9 cellular contexts compared by ENCODE assay signal in genomic region chr22:37601540-37602442, GRCh38. TPM values are rescaled to one million over a fixed set of nuclear protein-coding genes. Genes with fewer than 3 reads are reported as not detected.
DNase-seq lines count a peak whose midpoint lies in the region; ATAC-seq, FAIRE-seq and TF ChIP-seq lines count a peak whose summit lies in the region.
"Had no signal": no experiment of that assay in that cellular context is flagged by ENCODE, and none has a peak within 500 bp of the region (broad histone marks: within the 10 kb centered on the region; RNA-seq: fewer than 3 reads in every experiment).

No MANE protein-coding gene starts in this region.

- TF ChIP-seq CTCF in A549 (IDR thresholded peaks at IDR 0.05) (no peak), RWPE2 (IDR thresholded peaks at IDR 0.05; ENCODE audit: poor library complexity, severe bottlenecking) (no peak)

- H3K9me3 ChIP-seq in A549, result no peaks in the 10 kb centered on the region
- no peaks in the 10 kb centered on the region for H3K9me3 ChIP-seq in HUES64 (ENCODE audit: insufficient read depth, low read depth, low read length)
- H3K9me3 ChIP-seq in RWPE2 (ENCODE audit: severe bottlenecking), result no peaks in the 10 kb centered on the region
- no peaks in the 10 kb centered on the region for H3K9me3 ChIP-seq in iPS DF 6.9 (ENCODE audit: control insufficient read depth, insufficient read depth, low read length)

- DNase-seq in A549 (ENCODE audit: low read depth in 1 of 2, low spot score in 1 of 2) (peak in 1 of 2 experiments; percentile 30), RWPE2 (ENCODE audit: low spot score) (no peak), iPS DF 6.9 (ENCODE audit: low read depth, low spot score) (peak; percentile 82)
- DNase-seq in activated CD8-positive, alpha-beta memory T cell treated with anti-CD3 and anti-CD28 coated beads, Interleukin-2, amount 50 U/mL, for 4 hours, result no peak
- DNase-seq in activated CD4-positive, alpha-beta T cell treated with anti-CD3 and anti-CD28 coated beads, Interleukin-2, amount 50 U/mL, for 1 hour, result no peak

- H3K36me3 ChIP-seq in HUES64 (ENCODE audit: insufficient read depth, low read length), result no peaks in the 10 kb centered on the region
- no peaks in the 10 kb centered on the region for H3K36me3 ChIP-seq in RWPE2 (ENCODE audit: low read depth)
- no peaks in the 10 kb centered on the region for H3K36me3 ChIP-seq in iPS DF 6.9 (ENCODE audit: control insufficient read depth, insufficient read depth, low read length)

- no peak for FAIRE-seq in A549 (lab: Jason Lieb, UNC)

- no peak for TF ChIP-seq EP300 in A549 (IDR thresholded peaks at IDR 0.05)

- H3K9ac ChIP-seq in HUES64 (ENCODE audit: low read depth, low read length), result peak overlapping the region; percentile 7; the same call in 1 of the 2 replicates

- no peaks in the 10 kb centered on the region for H3K27me3 ChIP-seq in HUES64 (ENCODE audit: insufficient read depth, low read length)
- no peaks in the 10 kb centered on the region for H3K27me3 ChIP-seq in RWPE2 (ENCODE audit: insufficient read depth, poor library complexity, severe bottlenecking)
- no peaks in the 10 kb centered on the region for H3K27me3 ChIP-seq in iPS DF 6.9 (ENCODE audit: control insufficient read depth, insufficient read depth, low read length)

- TF ChIP-seq RAD21 in A549 (conservative IDR thresholded peaks at IDR 0.05 in 1 of 2, IDR thresholded peaks at IDR 0.05 in 1 of 2), result no peak

- CTCF ChIA-PET in A549 (lab: Yijun Ruan, JAX), result interaction anchor here (0.9 to 4.0 kb wide), 6 partner anchors 9 to 284 kb away, joined by 3 to 22 read pairs (median 4); no protein-coding TSS in a partner anchor

- H3K4me1 ChIP-seq in A549 (peaks cover 14% of the 10 kb centered on the region), HUES64 (ENCODE audit: insufficient read depth, low read length) (peaks cover 10% of the 10 kb centered on the region), RWPE2 (ENCODE audit: insufficient read depth, poor library complexity, severe bottlenecking) (peaks cover 8% of the 10 kb centered on the region), iPS DF 6.9 (ENCODE audit: control insufficient read depth, insufficient read depth, low read length) (no peaks in the 10 kb centered on the region)

- 57% methylated on average over 14 of the region's 14 CpGs for WGBS in A549 (ENCODE audit: missing lambda C conversion rate)
- WGBS in HUES64, result 63% methylated on average over 13 of the region's 14 CpGs
- WGBS in iPS DF 6.9 (ENCODE audit: insufficient coverage, insufficient read length), result no CpG with 5 or more reads among the region's 14 CpGs

- H3K4me2 ChIP-seq in A549, result no peak overlapping the region

- POLR2A ChIA-PET in A549 (lab: Yijun Ruan, JAX), result no interaction called here

- H3K4me3 ChIP-seq in A549, result no peak overlapping the region
- H3K4me3 ChIP-seq in HUES64 (ENCODE audit: low read length), result peak overlapping the region; percentile 22
- H3K4me3 ChIP-seq in RWPE2 (ENCODE audit: severe bottlenecking), result no peak overlapping the region
- H3K4me3 ChIP-seq in iPS DF 6.9 (ENCODE audit: low read length), result no peak overlapping the region
- H3K4me3 ChIP-seq: skin epidermis had no signal

- no peak for TF ChIP-seq POLR2A in A549 (IDR thresholded peaks at IDR 0.05; ENCODE audit: low read length)

- H3K27ac ChIP-seq in A549, result no peak overlapping the region
- peak overlapping the region; percentile 33; the same call in 1 of the 2 replicates for H3K27ac ChIP-seq in HUES64 (ENCODE audit: low read depth, low read length)
- no peak overlapping the region for H3K27ac ChIP-seq in RWPE2 (ENCODE audit: poor library complexity, severe bottlenecking)
- no peak overlapping the region for H3K27ac ChIP-seq in iPS DF 6.9 (ENCODE audit: low read length)

- peak; percentile 47 to 76; a peak in 3 of 6 replicates for ATAC-seq in A549
- peak; percentile 93 for ATAC-seq in RWPE2 (ENCODE audit: low read depth)
- ATAC-seq in GM21390 (IDR thresholded peaks at IDR 0.05; ENCODE audit: unreplicated experiment), result no peak
- ATAC-seq in GM21447 (IDR thresholded peaks at IDR 0.05; ENCODE audit: unreplicated experiment), result no peak

TF ChIP-seq in A549, 52 proteins besides CTCF, POLR2A, EP300 and RAD21:
- TF ChIP-seq REST (IDR thresholded peaks at IDR 0.05) (no peak), FOSB (CRISPR knock-in tag; IDR thresholded peaks at IDR 0.05) (no peak), EHF (CRISPR knock-in tag; IDR thresholded peaks at IDR 0.05) (no peak), HOXB13 (CRISPR knock-in tag; IDR thresholded peaks at IDR 0.05; ENCODE audit: low read depth) (no peak), KDM5A (IDR thresholded peaks at IDR 0.05) (no peak), HOXA7 (CRISPR knock-in tag; IDR thresholded peaks at IDR 0.05) (no peak), CBX2 (IDR thresholded peaks at IDR 0.05; ENCODE audit: borderline replicate concordance, low read depth) (no peak), ESRRA (IDR thresholded peaks at IDR 0.05; ENCODE audit: borderline replicate concordance, low read length) (no peak), SMC3 (IDR thresholded peaks at IDR 0.05) (no peak), POLR2AphosphoS2 (conservative IDR thresholded peaks at IDR 0.05; ENCODE audit: low read length) (no peak), RCOR1 (IDR thresholded peaks at IDR 0.05; ENCODE audit: low read depth, low read length) (no peak), FOXS1 (CRISPR knock-in tag; IDR thresholded peaks at IDR 0.05) (no peak)

RNA-seq across cellular contexts. Expression of gene GGA1, which starts 6.8 kb away (rescaled TPM):
- 20.5 and 22.0 TPM in 2 replicates for polyA plus RNA-seq in A549 (2011; rRNA removed)
- polyA plus RNA-seq in A549 (2012; cell fraction: cytosol; rRNA removed), result 25.4 and 29.6 TPM in 2 replicates
- 116 and 166 TPM in 2 replicates for polyA plus RNA-seq in A549 (2012; cell fraction: nucleus; rRNA removed)
- polyA plus RNA-seq in A549 (2017; fragmentation: RNase III; extraction: RNeasy Plus Mini Kit Qiagen cat#74134 plus additional on column Dnase treatment), result 23.5 to 28.4 TPM (median 26.1 TPM) in 3 replicates
- 18.1 and 19.4 TPM in 2 replicates for polyA minus RNA-seq in A549 (2011; rRNA and poly(A)+ RNA removed)
- polyA plus RNA-seq in HUES64 (2013, experiment 1 of 2), result 30.5 TPM
- 32.1 TPM for polyA plus RNA-seq in HUES64 (2013, experiment 2 of 2)

RNA-seq across cellular contexts. Expression of gene LGALS2, which starts 21.9 kb away (rescaled TPM):
- 1.1 and 2.0 TPM in 2 replicates for polyA plus RNA-seq in A549 (2011; rRNA removed)
- polyA plus RNA-seq in A549 (2012; cell fraction: cytosol; rRNA removed), result 0.22 and 0.39 TPM in 2 replicates
- polyA plus RNA-seq in A549 (2012; cell fraction: nucleus; rRNA removed), result 0.14 TPM in 1 of 2 replicates, not detected in the other
- polyA plus RNA-seq in A549 (2017; fragmentation: RNase III; extraction: RNeasy Plus Mini Kit Qiagen cat#74134 plus additional on column Dnase treatment), result 0.45 to 0.75 TPM (median 0.63 TPM) in 3 replicates
- polyA minus RNA-seq in A549 (2011; rRNA and poly(A)+ RNA removed), result not detected in 2 replicates
- not detected for polyA plus RNA-seq in HUES64 (2013, experiment 1 of 2)
- polyA plus RNA-seq in HUES64 (2013, experiment 2 of 2), result not detected

RNA-seq across cellular contexts. Expression of gene SH3BP1, which starts 37.7 kb away (rescaled TPM):
- 1.6 and 1.8 TPM in 2 replicates for polyA plus RNA-seq in A549 (2011; rRNA removed)
- 3.3 and 3.4 TPM in 2 replicates for polyA plus RNA-seq in A549 (2012; cell fraction: cytosol; rRNA removed)
- 8.7 and 9.6 TPM in 2 replicates for polyA plus RNA-seq in A549 (2012; cell fraction: nucleus; rRNA removed)
- 1.6 to 2.8 TPM (median 2.7 TPM) in 3 replicates for polyA plus RNA-seq in A549 (2017; fragmentation: RNase III; extraction: RNeasy Plus Mini Kit Qiagen cat#74134 plus additional on column Dnase treatment)
- polyA minus RNA-seq in A549 (2011; rRNA and poly(A)+ RNA removed), result 1.6 and 2.2 TPM in 2 replicates
- 21.7 TPM for polyA plus RNA-seq in HUES64 (2013, experiment 1 of 2)
- 30.1 TPM for polyA plus RNA-seq in HUES64 (2013, experiment 2 of 2)

RNA-seq across cellular contexts. Expression of gene CDC42EP1, which starts 41.5 kb away (rescaled TPM):
- 12.2 and 16.0 TPM in 2 replicates for polyA plus RNA-seq in A549 (2011; rRNA removed)
- 23.4 and 33.7 TPM in 2 replicates for polyA plus RNA-seq in A549 (2012; cell fraction: cytosol; rRNA removed)
- 21.3 and 29.9 TPM in 2 replicates for polyA plus RNA-seq in A549 (2012; cell fraction: nucleus; rRNA removed)
- polyA plus RNA-seq in A549 (2017; fragmentation: RNase III; extraction: RNeasy Plus Mini Kit Qiagen cat#74134 plus additional on column Dnase treatment), result 20.2 to 21.5 TPM (median 20.3 TPM) in 3 replicates
- 9.8 and 15.0 TPM in 2 replicates for polyA minus RNA-seq in A549 (2011; rRNA and poly(A)+ RNA removed)
- polyA plus RNA-seq in HUES64 (2013, experiment 1 of 2), result 10.7 TPM
- polyA plus RNA-seq in HUES64 (2013, experiment 2 of 2), result 14.1 TPM

RNA-seq across cellular contexts. Expression of gene PDXP, which starts 56.7 kb away (rescaled TPM):
- polyA plus RNA-seq in A549 (2011; rRNA removed) (13.1 and 17.9 TPM in 2 replicates), A549 (2017; fragmentation: RNase III; extraction: RNeasy Plus Mini Kit Qiagen cat#74134 plus additional on column Dnase treatment) (10.5 to 11.5 TPM (median 10.8 TPM) in 3 replicates)
- 20.5 and 28.6 TPM in 2 replicates for polyA plus RNA-seq in A549 (2012; cell fraction: cytosol; rRNA removed)
- 15.8 and 19.3 TPM in 2 replicates for polyA plus RNA-seq in A549 (2012; cell fraction: nucleus; rRNA removed)
- 9.3 and 12.4 TPM in 2 replicates for polyA minus RNA-seq in A549 (2011; rRNA and poly(A)+ RNA removed)
- polyA plus RNA-seq in HUES64 (2013, experiment 1 of 2), result 34.5 TPM
- polyA plus RNA-seq in HUES64 (2013, experiment 2 of 2), result 38.5 TPM

Comparison
In these comparisons a context has a peak if more than half of its experiments do, and no peak if none do; other contexts are left out.
1. ATAC-seq: peak in A549 (2 of 2) and RWPE2 (single experiment); none in GM21390 (single experiment) and GM21447 (single experiment).